Comparison of ENCODE assay signal across 5 cellular contexts in genomic region chr1:220969281-220969680, GRCh38.
DNase-seq lines count a peak whose midpoint lies in the region; ATAC-seq, FAIRE-seq and TF ChIP-seq lines count a peak whose summit lies in the region.
"Not testable (repeated sequence)": the region's sequence is repeated elsewhere in the genome, so short reads cannot be mapped to it uniquely, and the experiment has no call there.

No MANE protein-coding gene starts in this region.

- in situ Hi-C loops in K562 (cut with MboI) = not testable (repeated sequence)

- intact Hi-C loops in K562 (cut with micrococcal nuclease) = not testable (repeated sequence)

- H3K79me2 ChIP-seq in K562 (ENCODE audit: control insufficient read depth, insufficient read depth, low read length) = not testable (repeated sequence)

- H3K4me1 ChIP-seq in HEK293 (ENCODE audit: control insufficient read depth, insufficient read depth, low read length); skeletal muscle satellite cell (ENCODE audit: control insufficient read depth, insufficient read depth, low read length): not testable (repeated sequence)
- H3K4me1 ChIP-seq in K562 (replicated peaks in 1 of 2; ENCODE audit: control insufficient read depth in 2 of 2, insufficient read depth in 2 of 2, low read length in 2 of 2) = peaks cover 7 to 19% of the 10 kb centered on the region in 2 experiments; a peak in 4 of 5 replicates

- H3K27ac ChIP-seq in HEK293 (ENCODE audit: extremely low read depth, low read depth, low read length); K562 (ENCODE audit: extremely low read depth, low read depth, low read length): not testable (repeated sequence)

- ATAC-seq in SK-N-SH treated with all-trans-retinoic acid at 6 μM for 48 hours, WTC11, K562: not testable (repeated sequence)

- TF ChIP-seq POLR2A in K562 (conservative IDR thresholded peaks at IDR 0.05) = not testable (repeated sequence)

- TF ChIP-seq EP300 in K562 (IDR thresholded peaks at IDR 0.05; ENCODE audit: low read length) = not testable (repeated sequence)

- not testable (repeated sequence) for H3K27ac Mint-ChIP-seq in WTC11

- not testable (repeated sequence) for TF ChIP-seq RAD21 in K562 (CRISPR knock-in tag; conservative IDR thresholded peaks at IDR 0.05 in 1 of 2, IDR thresholded peaks at IDR 0.05 in 1 of 2)

- H2AFZ ChIP-seq in K562 (ENCODE audit: low read depth, low read length) = not testable (repeated sequence)

- H3K9me3 ChIP-seq in HEK293 (ENCODE audit: control insufficient read depth, insufficient read depth, low read depth, low read length); K562 (replicated peaks; ENCODE audit: control insufficient read depth, insufficient read depth, low read depth, low read length); skeletal muscle satellite cell (replicated peaks; ENCODE audit: low read length): not testable (repeated sequence)

- not testable (repeated sequence) for H3K4me2 ChIP-seq in K562 (ENCODE audit: insufficient read depth, low read length); skeletal muscle satellite cell (ENCODE audit: low read length)

- TF ChIP-seq CTCF in HEK293 (tag by site-specific recombination; IDR thresholded peaks at IDR 0.05); WTC11 (IDR thresholded peaks at IDR 0.05); K562 (IDR thresholded peaks at IDR 0.05 in 2 of 3, conservative IDR thresholded peaks at IDR 0.05 in 1 of 3; ENCODE audit: insufficient read depth in 2 of 3, low read depth in 1 of 3, low read length in 3 of 3): not testable (repeated sequence)

- H3K9me1 ChIP-seq in K562 (ENCODE audit: control insufficient read depth, insufficient read depth, low read length) = not testable (repeated sequence)

- not testable (repeated sequence) for BruUV-seq in K562 (replicated peaks; lab: Mats Ljungman, UMichigan)

- not testable (repeated sequence) for H3K4me3 ChIP-seq in HEK293 (ENCODE audit: low read depth, low read length); K562; skeletal muscle satellite cell (ENCODE audit: low read length)

- DNase-seq in WTC11 (ENCODE audit: low spot score); K562 (ENCODE audit: extremely low read depth in 1 of 4, low spot score in 3 of 4): not testable (repeated sequence)

- WGBS in K562 (ENCODE audit: insufficient coverage, low coverage, missing lambda C conversion rate) = 78% methylated on average over 2 of the region's 2 CpGs

- not testable (repeated sequence) for H3K4me3 Mint-ChIP-seq in WTC11

- not testable (repeated sequence) for H3K9ac ChIP-seq in K562 (ENCODE audit: insufficient read depth in 1 of 2, low read depth in 2 of 2, low read length in 2 of 2)
- peak overlapping the region; percentile 25 for H3K9ac ChIP-seq in skeletal muscle satellite cell (ENCODE audit: low read depth, low read length)

- H3K36me3 ChIP-seq in HEK293 (ENCODE audit: control insufficient read depth in 2 of 2, insufficient read depth in 1 of 2, low read length in 2 of 2); K562 (ENCODE audit: control insufficient read depth, insufficient read depth, low read length); skeletal muscle satellite cell (ENCODE audit: insufficient read depth, low read length): not testable (repeated sequence)

- POLR2A ChIA-PET in HEK293 (lab: Yijun Ruan, JAX); WTC11 (lab: Charles Lee); K562 (lab: Yijun Ruan, JAX): not testable (repeated sequence)

- H3K4me1 Mint-ChIP-seq in WTC11 = not testable (repeated sequence)

- not testable (repeated sequence) for H3K27me3 ChIP-seq in K562 (ENCODE audit: control insufficient read depth in 2 of 2, insufficient read depth in 2 of 2, low read length in 2 of 2); skeletal muscle satellite cell (ENCODE audit: control insufficient read depth, insufficient read depth, low read length)

- not testable (repeated sequence) for H4K20me1 ChIP-seq in K562 (replicated peaks; ENCODE audit: control insufficient read depth, insufficient read depth, low read length)

- H3K27me3 Mint-ChIP-seq in WTC11 (ENCODE audit: low read depth) = not testable (repeated sequence)

- CTCF ChIA-PET in HEK293 (lab: Yijun Ruan, JAX); WTC11 (lab: Charles Lee); K562 (lab: Yijun Ruan, JAX; ENCODE audit: low intra/inter-chr PET ratio): not testable (repeated sequence)

- FAIRE-seq in K562 (lab: Jason Lieb, UNC) = not testable (repeated sequence)

- H3K9me3 Mint-ChIP-seq in WTC11 = peaks cover 17% of the 10 kb centered on the region

- H3K36me3 Mint-ChIP-seq in WTC11 = not testable (repeated sequence)

TF ChIP-seq in HEK293, 187 proteins besides CTCF, POLR2A, EP300 and RAD21 (continues in another document):
- TF ChIP-seq, protein P1, sequence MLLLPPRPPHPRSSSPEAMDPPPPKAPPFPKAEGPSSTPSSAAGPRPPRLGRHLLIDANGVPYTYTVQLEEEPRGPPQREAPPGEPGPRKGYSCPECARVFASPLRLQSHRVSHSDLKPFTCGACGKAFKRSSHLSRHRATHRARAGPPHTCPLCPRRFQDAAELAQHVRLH (tag by site-specific recombination; IDR thresholded peaks at IDR 0.05) = 0 out of 2 replicates have a peak, but pooled peaks have one; percentile 22

TF ChIP-seq in SK-N-SH treated with all-trans-retinoic acid at 6 μM for 48 hours, 23 proteins besides CTCF, POLR2A, EP300 and RAD21:
- peak; percentile 33; the same call in 1 of the 2 replicates for TF ChIP-seq ZNF8 (CRISPR knock-in tag; IDR thresholded peaks at IDR 0.05)

TF ChIP-seq in WTC11, 78 proteins besides CTCF, POLR2A, EP300 and RAD21:
- 0 out of 2 replicates have a peak, but pooled peaks have one; percentile 20 for TF ChIP-seq GTF2I (CRISPR knock-in tag; conservative IDR thresholded peaks at IDR 0.05)

TF ChIP-seq in K562, 482 proteins besides CTCF, POLR2A, EP300 and RAD21:
- peak; percentile 50; the same call in 1 of the 2 replicates for TF ChIP-seq BCOR (IDR thresholded peaks at IDR 0.05)
- TF ChIP-seq ZNF146 (CRISPR knock-in tag; IDR thresholded peaks at IDR 0.05; ENCODE audit: unreplicated experiment) = peak; percentile 84
